Comparison of ENCODE assay signal across 1 cellular context in the genomic region with DNA sequence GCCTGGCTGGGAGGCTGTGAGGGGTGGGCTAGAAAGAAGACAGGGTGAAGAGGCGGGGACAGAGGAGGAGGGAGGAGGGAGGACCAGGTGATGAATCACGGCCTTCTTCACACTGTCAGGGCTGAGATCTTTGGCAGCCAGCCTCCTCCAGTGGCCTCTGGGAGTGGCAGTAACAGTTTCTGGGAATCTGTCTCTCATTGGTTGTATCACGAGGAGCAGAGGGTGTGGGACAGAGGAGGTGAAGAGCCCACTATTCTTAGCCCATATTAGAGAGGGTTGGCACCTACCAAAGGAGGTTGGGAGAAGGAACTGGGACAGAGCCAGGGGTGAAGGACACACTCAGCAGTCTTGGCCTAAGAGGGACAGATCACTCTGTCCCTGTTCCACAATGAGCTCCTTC.
TF ChIP-seq lines count a peak whose summit lies in the region.

No MANE protein-coding gene starts in this region.

TF ChIP-seq in HCT116, 20 proteins besides CTCF, POLR2A, EP300 and RAD21 (continued from another document):
- TF ChIP-seq, protein P1, sequence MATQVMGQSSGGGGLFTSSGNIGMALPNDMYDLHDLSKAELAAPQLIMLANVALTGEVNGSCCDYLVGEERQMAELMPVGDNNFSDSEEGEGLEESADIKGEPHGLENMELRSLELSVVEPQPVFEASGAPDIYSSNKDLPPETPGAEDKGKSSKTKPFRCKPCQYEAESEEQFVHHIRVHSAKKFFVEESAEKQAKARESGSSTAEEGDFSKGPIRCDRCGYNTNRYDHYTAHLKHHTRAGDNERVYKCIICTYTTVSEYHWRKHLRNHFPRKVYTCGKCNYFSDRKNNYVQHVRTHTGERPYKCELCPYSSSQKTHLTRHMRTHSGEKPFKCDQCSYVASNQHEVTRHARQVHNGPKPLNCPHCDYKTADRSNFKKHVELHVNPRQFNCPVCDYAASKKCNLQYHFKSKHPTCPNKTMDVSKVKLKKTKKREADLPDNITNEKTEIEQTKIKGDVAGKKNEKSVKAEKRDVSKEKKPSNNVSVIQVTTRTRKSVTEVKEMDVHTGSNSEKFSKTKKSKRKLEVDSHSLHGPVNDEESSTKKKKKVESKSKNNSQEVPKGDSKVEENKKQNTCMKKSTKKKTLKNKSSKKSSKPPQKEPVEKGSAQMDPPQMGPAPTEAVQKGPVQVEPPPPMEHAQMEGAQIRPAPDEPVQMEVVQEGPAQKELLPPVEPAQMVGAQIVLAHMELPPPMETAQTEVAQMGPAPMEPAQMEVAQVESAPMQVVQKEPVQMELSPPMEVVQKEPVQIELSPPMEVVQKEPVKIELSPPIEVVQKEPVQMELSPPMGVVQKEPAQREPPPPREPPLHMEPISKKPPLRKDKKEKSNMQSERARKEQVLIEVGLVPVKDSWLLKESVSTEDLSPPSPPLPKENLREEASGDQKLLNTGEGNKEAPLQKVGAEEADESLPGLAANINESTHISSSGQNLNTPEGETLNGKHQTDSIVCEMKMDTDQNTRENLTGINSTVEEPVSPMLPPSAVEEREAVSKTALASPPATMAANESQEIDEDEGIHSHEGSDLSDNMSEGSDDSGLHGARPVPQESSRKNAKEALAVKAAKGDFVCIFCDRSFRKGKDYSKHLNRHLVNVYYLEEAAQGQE (IDR thresholded peaks at IDR 0.05; ENCODE audit: low read depth) = no peak
- TF ChIP-seq, protein P2, sequence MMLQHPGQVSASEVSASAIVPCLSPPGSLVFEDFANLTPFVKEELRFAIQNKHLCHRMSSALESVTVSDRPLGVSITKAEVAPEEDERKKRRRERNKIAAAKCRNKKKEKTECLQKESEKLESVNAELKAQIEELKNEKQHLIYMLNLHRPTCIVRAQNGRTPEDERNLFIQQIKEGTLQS (IDR thresholded peaks at IDR 0.05) = no peak
- TF ChIP-seq ZNF274 (IDR thresholded peaks at IDR 0.05; ENCODE audit: low read depth, low read length) (no peak), TCF7L2 (IDR thresholded peaks at IDR 0.05; ENCODE audit: borderline replicate concordance, extremely low read depth, insufficient read depth, insufficient read length) (no peak), FOSL1 (IDR thresholded peaks at IDR 0.05; ENCODE audit: low read depth) (no peak), POLR2AphosphoS5 (IDR thresholded peaks at IDR 0.05; ENCODE audit: low read depth, low read length) (no peak), YY1 (IDR thresholded peaks at IDR 0.05; ENCODE audit: extremely low read depth, insufficient replicate concordance, low read depth, low read length) (no peak)
- TF ChIP-seq, protein P3, sequence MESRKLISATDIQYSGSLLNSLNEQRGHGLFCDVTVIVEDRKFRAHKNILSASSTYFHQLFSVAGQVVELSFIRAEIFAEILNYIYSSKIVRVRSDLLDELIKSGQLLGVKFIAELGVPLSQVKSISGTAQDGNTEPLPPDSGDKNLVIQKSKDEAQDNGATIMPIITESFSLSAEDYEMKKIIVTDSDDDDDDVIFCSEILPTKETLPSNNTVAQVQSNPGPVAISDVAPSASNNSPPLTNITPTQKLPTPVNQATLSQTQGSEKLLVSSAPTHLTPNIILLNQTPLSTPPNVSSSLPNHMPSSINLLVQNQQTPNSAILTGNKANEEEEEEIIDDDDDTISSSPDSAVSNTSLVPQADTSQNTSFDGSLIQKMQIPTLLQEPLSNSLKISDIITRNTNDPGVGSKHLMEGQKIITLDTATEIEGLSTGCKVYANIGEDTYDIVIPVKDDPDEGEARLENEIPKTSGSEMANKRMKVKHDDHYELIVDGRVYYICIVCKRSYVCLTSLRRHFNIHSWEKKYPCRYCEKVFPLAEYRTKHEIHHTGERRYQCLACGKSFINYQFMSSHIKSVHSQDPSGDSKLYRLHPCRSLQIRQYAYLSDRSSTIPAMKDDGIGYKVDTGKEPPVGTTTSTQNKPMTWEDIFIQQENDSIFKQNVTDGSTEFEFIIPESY (IDR thresholded peaks at IDR 0.05; ENCODE audit: extremely low read depth, insufficient replicate concordance, low read length) = no peak
